ENCODE assay signal across 8 cellular contexts in genomic region chr1:201254625-201255469, GRCh38. TPM values are rescaled to one million over a fixed set of nuclear protein-coding genes. Genes with fewer than 3 reads are reported as not detected.
DNase-seq lines count a peak whose midpoint lies in the region; ATAC-seq and TF ChIP-seq lines count a peak whose summit lies in the region.

No MANE protein-coding gene starts in this region.

- intact Hi-C loops in CD14-positive monocyte (cut with micrococcal nuclease) = no loop called here
- intact Hi-C loops in Panc1 (cut with micrococcal nuclease; ENCODE audit: unreplicated experiment) = loop anchor here (2.0 to 5.0 kb wide), 2 partner anchors 92 to 106 kb away; no protein-coding TSS in a partner anchor
- intact Hi-C loops in activated T-helper 2 cell treated with anti-CD3 and anti-CD28 coated beads, Interferon-gamma antibody, Interleukin-2, Interleukin-4, amounts not matched to agents 10 μg/mL and 5 μg/mL and 100 μg/mL, durations not matched to agents 14 hours and 24 hours and 36 hours (cut with micrococcal nuclease) = no loop called here
- intact Hi-C loops in posterior cingulate gyrus (cut with DNase I) = loop anchor here (1.0 to 5.0 kb wide), 2 partner anchors 92 to 106 kb away; no protein-coding TSS in a partner anchor

- no peaks in the 10 kb centered on the region for H3K36me3 ChIP-seq in Panc1 (ENCODE audit: control insufficient read depth, insufficient read depth, low read length)

- TF ChIP-seq CTCF in CD14-positive monocyte (IDR thresholded peaks at IDR 0.05) (peak; percentile 99), Panc1 (IDR thresholded peaks at IDR 0.05) (peak; percentile 98)

- no peak for DNase-seq in CD14-positive monocyte (ENCODE audit: low spot score)
- DNase-seq in GOT3 (lab: John Stamatoyannopoulos, UW) = peak; percentile 70
- no peak for DNase-seq in Panc1 (ENCODE audit: low read depth, low spot score)
- DNase-seq in activated T-helper 2 cell treated with anti-CD3 and anti-CD28 coated beads, Interferon-gamma antibody, Interleukin-2, Interleukin-4, amounts not matched to agents 10 μg/mL and 5 μg/mL and 100 μg/mL, durations not matched to agents 14 hours and 24 hours and 36 hours (ENCODE audit: low spot score) = peak; percentile 35
- DNase-seq in globus pallidus (ENCODE audit: low spot score) = peak; percentile 15
- DNase-seq in posterior cingulate gyrus = peak in 8 of 10 donors; percentile 51 to 95 (median 82)

- peaks cover 4 to 9% (median 4%) of the 10 kb centered on the region in 3 donors for H3K27me3 Mint-ChIP-seq in CD14-positive monocyte (ENCODE audit: low read depth in 3 of 3)
- H3K27me3 Mint-ChIP-seq in activated T-helper 2 cell treated with anti-CD3 and anti-CD28 coated beads, Interferon-gamma antibody, Interleukin-2, Interleukin-4, amounts not matched to agents 10 μg/mL and 5 μg/mL and 100 μg/mL, durations not matched to agents 14 hours and 24 hours and 36 hours (ENCODE audit: low read depth) = no peaks in the 10 kb centered on the region

- H3K36me3 Mint-ChIP-seq in CD14-positive monocyte = no peaks in the 10 kb centered on the region
- no peaks in the 10 kb centered on the region for H3K36me3 Mint-ChIP-seq in activated T-helper 2 cell treated with anti-CD3 and anti-CD28 coated beads, Interferon-gamma antibody, Interleukin-2, Interleukin-4, amounts not matched to agents 10 μg/mL and 5 μg/mL and 100 μg/mL, durations not matched to agents 14 hours and 24 hours and 36 hours (ENCODE audit: low read depth)

- no peaks in the 10 kb centered on the region for H3K4me1 ChIP-seq in Panc1 (ENCODE audit: control insufficient read depth, insufficient read depth, low read length)

- H3K27ac Mint-ChIP-seq in CD14-positive monocyte = peak overlapping the region in 1 of 7 donors; percentile 21
- no peak overlapping the region for H3K27ac Mint-ChIP-seq in activated T-helper 2 cell treated with anti-CD3 and anti-CD28 coated beads, Interferon-gamma antibody, Interleukin-2, Interleukin-4, amounts not matched to agents 10 μg/mL and 5 μg/mL and 100 μg/mL, durations not matched to agents 14 hours and 24 hours and 36 hours

- no peaks in the 10 kb centered on the region for H3K9me3 Mint-ChIP-seq in CD14-positive monocyte
- H3K9me3 Mint-ChIP-seq in activated T-helper 2 cell treated with anti-CD3 and anti-CD28 coated beads, Interferon-gamma antibody, Interleukin-2, Interleukin-4, amounts not matched to agents 10 μg/mL and 5 μg/mL and 100 μg/mL, durations not matched to agents 14 hours and 24 hours and 36 hours = no peaks in the 10 kb centered on the region

- H3K9me3 ChIP-seq in Panc1 (ENCODE audit: control insufficient read depth, insufficient read depth, low read depth, low read length) = no peaks in the 10 kb centered on the region

- H3K27me3 ChIP-seq in Panc1 (ENCODE audit: control insufficient read depth, insufficient read depth, low read length) = no peaks in the 10 kb centered on the region; the same call in 1 of the 2 replicates

- ATAC-seq in Panc1 (peak; percentile 83), GM21737 (IDR thresholded peaks at IDR 0.05; ENCODE audit: unreplicated experiment) (no peak), GM21619 (IDR thresholded peaks at IDR 0.05; ENCODE audit: unreplicated experiment) (no peak)

- no peaks in the 10 kb centered on the region for H3K4me1 Mint-ChIP-seq in CD14-positive monocyte
- H3K4me1 Mint-ChIP-seq in activated T-helper 2 cell treated with anti-CD3 and anti-CD28 coated beads, Interferon-gamma antibody, Interleukin-2, Interleukin-4, amounts not matched to agents 10 μg/mL and 5 μg/mL and 100 μg/mL, durations not matched to agents 14 hours and 24 hours and 36 hours (ENCODE audit: low read depth) = no peaks in the 10 kb centered on the region

- no TSS peak for BruUV-seq in Panc1 (replicated peaks; lab: Mats Ljungman, UMichigan)

- H3K4me3 Mint-ChIP-seq in CD14-positive monocyte = no peak overlapping the region
- no peak overlapping the region for H3K4me3 Mint-ChIP-seq in activated T-helper 2 cell treated with anti-CD3 and anti-CD28 coated beads, Interferon-gamma antibody, Interleukin-2, Interleukin-4, amounts not matched to agents 10 μg/mL and 5 μg/mL and 100 μg/mL, durations not matched to agents 14 hours and 24 hours and 36 hours (ENCODE audit: low read depth)

- POLR2A ChIA-PET in Panc1 (lab: Charles Lee) = no interaction called here

- CTCF ChIA-PET in Panc1 (lab: Charles Lee) = interaction anchor here (0.6 to 1.0 kb wide), 3 partner anchors 92 to 199 kb away, joined by 3 to 4 read pairs (median 3); no protein-coding TSS in a partner anchor

- no peak overlapping the region for H3K27ac ChIP-seq in Panc1 (ENCODE audit: low read length)

- in situ Hi-C loops in Panc1 (cut with HindIII; ENCODE audit: low pct_unique_long_range_greater_than_20kb, low sequenced_read_pairs) = no loop called here

- H3K4me3 ChIP-seq in Panc1 (ENCODE audit: low read depth in 2 of 2, low read length in 2 of 2) = no peak overlapping the region

RNA-seq across cellular contexts. Expression of gene PKP1, which starts 28.5 kb away (rescaled TPM):
- polyA plus RNA-seq in CD14-positive monocyte = not detected
- 0.44 TPM for total RNA-seq in Panc1 (2021; ENCODE audit: unreplicated experiment)
- 0.21 TPM for polyA plus RNA-seq in Panc1 (2012; ENCODE audit: insufficient read length)
- not detected in 2 replicates for total RNA-seq in activated T-helper 2 cell treated with anti-CD3 and anti-CD28 coated beads, Interferon-gamma antibody, Interleukin-2, Interleukin-4, amounts not matched to agents 10 μg/mL and 5 μg/mL and 100 μg/mL, durations not matched to agents 14 hours and 24 hours and 36 hours

Comparison
In these comparisons a context has a peak if more than half of its experiments do, and no peak if none do; other contexts are left out.
1. DNase-seq: peak in GOT3 (single experiment), activated T-helper 2 cell treated with anti-CD3 and anti-CD28 coated beads, Interferon-gamma antibody, Interleukin-2, Interleukin-4, amounts not matched to agents 10 μg/mL and 5 μg/mL and 100 μg/mL, durations not matched to agents 14 hours and 24 hours and 36 hours (single experiment), globus pallidus (single experiment) and posterior cingulate gyrus (8 of 10); none in CD14-positive monocyte (single experiment) and Panc1 (single experiment).
2. intact Hi-C loops: an anchor here in Panc1 (2.0 to 5.0 kb wide) and posterior cingulate gyrus (1.0 to 5.0 kb wide); none called in CD14-positive monocyte and activated T-helper 2 cell treated with anti-CD3 and anti-CD28 coated beads, Interferon-gamma antibody, Interleukin-2, Interleukin-4, amounts not matched to agents 10 μg/mL and 5 μg/mL and 100 μg/mL, durations not matched to agents 14 hours and 24 hours and 36 hours.